In genomic region chr4:86543080-86543479, GRCh38 we compare ENCODE assay signal across 20 cellular contexts. TPM values are rescaled to one million over a fixed set of nuclear protein-coding genes. Genes with fewer than 3 reads are reported as not detected.
"Had no signal": no experiment of that assay in that cellular context is flagged by ENCODE, and none has a peak within 500 bp of the region (broad histone marks: within the 10 kb centered on the region; RNA-seq: fewer than 3 reads in every experiment).

No MANE protein-coding gene starts in this region.

- H3K27ac ChIP-seq: body of pancreas, foreskin keratinocyte, neutrophil had no signal

- H3K27me3 ChIP-seq: body of pancreas, foreskin keratinocyte had no signal

- H3K36me3 ChIP-seq: neutrophil had no signal

- H3K9me3 Mint-ChIP-seq: central memory CD8-positive, alpha-beta T cell had no signal

- H3K4me3 Mint-ChIP-seq: activated CD8-positive, alpha-beta memory T cell treated with anti-CD3 and anti-CD28 coated beads, Interleukin-2, amount 10 ng/mL, durations not matched to agents 7 days and 5 days; activated naive CD8-positive, alpha-beta T cell; activated T-cell treated with anti-CD3 and anti-CD28 coated beads, Interleukin-2, amount 50 U/mL, for 24 hours; central memory CD8-positive, alpha-beta T cell; immature natural killer cell had no signal

- H3K4me3 ChIP-seq: body of pancreas had no signal

- H3K27ac Mint-ChIP-seq: activated naive CD8-positive, alpha-beta T cell; immature natural killer cell had no signal

- DNase-seq: activated CD4-positive, alpha-beta T cell treated with anti-CD3 and anti-CD28 coated beads, Interleukin-2, amount 50 U/mL, for 4 hours; activated CD8-positive, alpha-beta memory T cell treated with anti-CD3 and anti-CD28 coated beads, Interleukin-2, amount 10 ng/mL, durations not matched to agents 7 days and 5 days; activated gamma-delta T cell; activated T-cell treated with anti-CD3 and anti-CD28 coated beads, Interleukin-2, amount 50 U/mL, for 24 hours; amniotic stem cell; body of pancreas; effector memory CD4-positive, alpha-beta T cell; foreskin keratinocyte; immature natural killer cell; left colon; mammary epithelial cell; retina; stimulated activated CD4-positive, alpha-beta T cell treated with anti-CD3 and anti-CD28 coated beads, Interleukin-15, amount 100 ng/mL, for 24 hours; stimulated activated CD4-positive, alpha-beta T cell treated with anti-CD3 and anti-CD28 coated beads, Interleukin-4, amount 100 ng/mL, for 24 hours; stimulated activated naive CD8-positive, alpha-beta T cell treated with anti-CD3 and anti-CD28 coated beads, Interleukin-15, Interleukin-2, amounts not matched to agents 100 U/mL and 50 U/mL, for 24 hours; trophoblast cell had no signal

- ATAC-seq: activated CD4-positive, CD25-positive, alpha-beta regulatory T cell treated with anti-CD3 and anti-CD28 coated beads, Interleukin-2, amount 50 U/mL, for 24 hours; activated CD8-positive, alpha-beta memory T cell treated with anti-CD3 and anti-CD28 coated beads, Interleukin-2, amount 10 ng/mL, durations not matched to agents 7 days and 5 days; body of pancreas; foreskin keratinocyte; left colon; stimulated activated naive CD8-positive, alpha-beta T cell treated with anti-CD3 and anti-CD28 coated beads, Interleukin-15, Interleukin-2, amounts not matched to agents 100 U/mL and 50 U/mL, for 24 hours had no signal

- H3K36me3 Mint-ChIP-seq: activated naive CD8-positive, alpha-beta T cell; immature natural killer cell had no signal

- H3K4me1 ChIP-seq: body of pancreas, foreskin keratinocyte had no signal

- H3K9me3 ChIP-seq: body of pancreas, neutrophil had no signal

RNA-seq across cellular contexts. Expression of gene PTPN13, which starts 51.0 kb away (rescaled TPM):
- polyA plus RNA-seq: immature natural killer cell had no signal
